ENCODE assay signal across 6 cellular contexts in genomic region chr5:79526493-79526892, GRCh38.
"Had no signal": no experiment of that assay in that cellular context is flagged by ENCODE, and none has a peak within 500 bp of the region (broad histone marks: within the 10 kb centered on the region; RNA-seq: fewer than 3 reads in every experiment).

No MANE protein-coding gene starts in this region.

- DNase-seq: IMR-90, KBM-7, KG1 had no signal

- ATAC-seq: HepG2, K562 had no signal

- H3K4me3 ChIP-seq: K562 had no signal

- H3K27ac ChIP-seq: HL-60 had no signal
